Comparison of ENCODE assay signal across 14 cellular contexts in genomic region chr2:111200333-111200879, GRCh38.
DNase-seq lines count a peak whose midpoint lies in the region; ATAC-seq lines count a peak whose summit lies in the region.
"Had no signal": no experiment of that assay in that cellular context is flagged by ENCODE, and none has a peak within 500 bp of the region (broad histone marks: within the 10 kb centered on the region; RNA-seq: fewer than 3 reads in every experiment).

No MANE protein-coding gene starts in this region.

- DNase-seq in DMS 273 (lab: John Stamatoyannopoulos, UW; ENCODE audit: unreplicated experiment) (peak; percentile 33), DMS 273 treated with DMSO at 0.1 percent for 48 hours (lab: John Stamatoyannopoulos, UW) (no peak), NCI-H2107 treated with DMSO at 0.1 percent for 48 hours (lab: John Stamatoyannopoulos, UW; ENCODE audit: unreplicated experiment) (peak; percentile 94), SHP77 (lab: John Stamatoyannopoulos, UW) (peak; percentile 72 to 82), memory B cell (ENCODE audit: low spot score in 2 of 2) (peak in 1 of 2 donors; percentile 8), amygdala (lab: John Stamatoyannopoulos, UW) (no peak)
- DNase-seq in activated effector memory CD4-positive, alpha-beta T cell treated with anti-CD3 and anti-CD28 coated beads, Interleukin-2, amount 50 U/mL, for 16 hours: no peak
- DNase-seq: activated naive CD4-positive, alpha-beta T cell treated with anti-CD3 and anti-CD28 coated beads, Interleukin-2, amount 50 U/mL, for 16 hours; caudate nucleus; CD4-positive, alpha-beta T cell; IMR-90; NCI-H446 had no signal

- H3K27ac Mint-ChIP-seq in memory B cell: peak overlapping the region; percentile 9
- H3K27ac Mint-ChIP-seq: CD4-positive, alpha-beta T cell had no signal

- H3K4me3 Mint-ChIP-seq in memory B cell: no peak overlapping the region
- H3K4me3 Mint-ChIP-seq: CD4-positive, alpha-beta T cell had no signal

- H3K9me3 Mint-ChIP-seq in memory B cell: no peaks in the 10 kb centered on the region
- H3K9me3 Mint-ChIP-seq: CD4-positive, alpha-beta T cell had no signal

- H3K27me3 Mint-ChIP-seq in memory B cell: no peaks in the 10 kb centered on the region
- H3K27me3 Mint-ChIP-seq: CD4-positive, alpha-beta T cell had no signal

- ATAC-seq in memory B cell (ENCODE audit: low read depth) (no peak), GM21447 (IDR thresholded peaks at IDR 0.05; ENCODE audit: unreplicated experiment) (no peak)
- ATAC-seq: Right ventricle myocardium inferior had no signal

- no peaks in the 10 kb centered on the region for H3K36me3 Mint-ChIP-seq in memory B cell

- peaks cover 25% of the 10 kb centered on the region for H3K4me1 Mint-ChIP-seq in memory B cell

Comparison
In these comparisons a context has a peak if more than half of its experiments do, and no peak if none do; other contexts are left out.
1. DNase-seq: peak in DMS 273 (single experiment), NCI-H2107 treated with DMSO at 0.1 percent for 48 hours (single experiment) and SHP77 (2 of 2); none in DMS 273 treated with DMSO at 0.1 percent for 48 hours (single experiment), amygdala (0 of 56) and activated effector memory CD4-positive, alpha-beta T cell treated with anti-CD3 and anti-CD28 coated beads, Interleukin-2, amount 50 U/mL, for 16 hours (single experiment).